In the genomic region with DNA sequence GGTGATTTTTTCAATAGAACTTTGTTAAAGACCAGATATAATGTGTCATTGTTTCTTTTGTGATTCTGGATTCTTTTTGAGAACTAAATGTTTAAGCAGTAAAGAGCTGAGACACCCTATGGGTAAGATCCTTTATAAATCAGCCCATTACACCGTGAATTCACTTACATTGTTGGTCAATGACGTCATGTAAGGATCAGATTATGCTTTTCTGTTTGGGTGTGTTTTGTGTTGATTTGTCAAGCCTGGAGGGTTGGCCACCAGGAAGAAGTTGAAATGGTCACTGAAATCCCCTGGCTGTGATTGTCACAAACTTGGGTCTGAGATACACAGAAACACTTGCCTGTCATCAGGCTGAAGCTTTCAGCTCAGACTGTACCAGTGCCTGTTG, we compare ENCODE assay signal across 1 cellular context.
TF ChIP-seq lines count a peak whose summit lies in the region.

No MANE protein-coding gene starts in this region.

TF ChIP-seq in K562, 482 proteins besides CTCF, POLR2A, EP300 and RAD21:
- TF ChIP-seq, protein P1, sequence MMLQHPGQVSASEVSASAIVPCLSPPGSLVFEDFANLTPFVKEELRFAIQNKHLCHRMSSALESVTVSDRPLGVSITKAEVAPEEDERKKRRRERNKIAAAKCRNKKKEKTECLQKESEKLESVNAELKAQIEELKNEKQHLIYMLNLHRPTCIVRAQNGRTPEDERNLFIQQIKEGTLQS (IDR thresholded peaks at IDR 0.05): peak; percentile 89
- TF ChIP-seq, protein P1 (CRISPR knock-in tag; conservative IDR thresholded peaks at IDR 0.05): no peak
- TF ChIP-seq, protein P2, sequence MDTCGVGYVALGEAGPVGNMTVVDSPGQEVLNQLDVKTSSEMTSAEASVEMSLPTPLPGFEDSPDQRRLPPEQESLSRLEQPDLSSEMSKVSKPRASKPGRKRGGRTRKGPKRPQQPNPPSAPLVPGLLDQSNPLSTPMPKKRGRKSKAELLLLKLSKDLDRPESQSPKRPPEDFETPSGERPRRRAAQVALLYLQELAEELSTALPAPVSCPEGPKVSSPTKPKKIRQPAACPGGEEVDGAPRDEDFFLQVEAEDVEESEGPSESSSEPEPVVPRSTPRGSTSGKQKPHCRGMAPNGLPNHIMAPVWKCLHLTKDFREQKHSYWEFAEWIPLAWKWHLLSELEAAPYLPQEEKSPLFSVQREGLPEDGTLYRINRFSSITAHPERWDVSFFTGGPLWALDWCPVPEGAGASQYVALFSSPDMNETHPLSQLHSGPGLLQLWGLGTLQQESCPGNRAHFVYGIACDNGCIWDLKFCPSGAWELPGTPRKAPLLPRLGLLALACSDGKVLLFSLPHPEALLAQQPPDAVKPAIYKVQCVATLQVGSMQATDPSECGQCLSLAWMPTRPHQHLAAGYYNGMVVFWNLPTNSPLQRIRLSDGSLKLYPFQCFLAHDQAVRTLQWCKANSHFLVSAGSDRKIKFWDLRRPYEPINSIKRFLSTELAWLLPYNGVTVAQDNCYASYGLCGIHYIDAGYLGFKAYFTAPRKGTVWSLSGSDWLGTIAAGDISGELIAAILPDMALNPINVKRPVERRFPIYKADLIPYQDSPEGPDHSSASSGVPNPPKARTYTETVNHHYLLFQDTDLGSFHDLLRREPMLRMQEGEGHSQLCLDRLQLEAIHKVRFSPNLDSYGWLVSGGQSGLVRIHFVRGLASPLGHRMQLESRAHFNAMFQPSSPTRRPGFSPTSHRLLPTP (IDR thresholded peaks at IDR 0.05; ENCODE audit: borderline replicate concordance, extremely low read depth, insufficient read length): no peak
- no peak for TF ChIP-seq PTBP1 (IDR thresholded peaks at IDR 0.05; ENCODE audit: low read depth, low read length)
- TF ChIP-seq ZNF12 (CRISPR knock-in tag; IDR thresholded peaks at IDR 0.05): no peak
- TF ChIP-seq ELF4 (CRISPR knock-in tag; IDR thresholded peaks at IDR 0.05): no peak
- TF ChIP-seq MTA3 (IDR thresholded peaks at IDR 0.05; ENCODE audit: borderline replicate concordance): no peak
- TF ChIP-seq ZBED1 (IDR thresholded peaks at IDR 0.05): no peak
- no peak for TF ChIP-seq BACH1 (tag; IDR thresholded peaks at IDR 0.05)
- no peak for TF ChIP-seq YBX1 (IDR thresholded peaks at IDR 0.05)
- no peak for TF ChIP-seq PHB (CRISPR knock-in tag; IDR thresholded peaks at IDR 0.05)
- TF ChIP-seq CREM (IDR thresholded peaks at IDR 0.05; ENCODE audit: low read depth): peak; percentile 41; the same call in 1 of the 2 replicates
- no peak for TF ChIP-seq ZNF717 (CRISPR knock-in tag; IDR thresholded peaks at IDR 0.05)
- TF ChIP-seq, protein P3, sequence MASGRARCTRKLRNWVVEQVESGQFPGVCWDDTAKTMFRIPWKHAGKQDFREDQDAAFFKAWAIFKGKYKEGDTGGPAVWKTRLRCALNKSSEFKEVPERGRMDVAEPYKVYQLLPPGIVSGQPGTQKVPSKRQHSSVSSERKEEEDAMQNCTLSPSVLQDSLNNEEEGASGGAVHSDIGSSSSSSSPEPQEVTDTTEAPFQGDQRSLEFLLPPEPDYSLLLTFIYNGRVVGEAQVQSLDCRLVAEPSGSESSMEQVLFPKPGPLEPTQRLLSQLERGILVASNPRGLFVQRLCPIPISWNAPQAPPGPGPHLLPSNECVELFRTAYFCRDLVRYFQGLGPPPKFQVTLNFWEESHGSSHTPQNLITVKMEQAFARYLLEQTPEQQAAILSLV (tag; IDR thresholded peaks at IDR 0.05): no peak
- TF ChIP-seq, protein P4, sequence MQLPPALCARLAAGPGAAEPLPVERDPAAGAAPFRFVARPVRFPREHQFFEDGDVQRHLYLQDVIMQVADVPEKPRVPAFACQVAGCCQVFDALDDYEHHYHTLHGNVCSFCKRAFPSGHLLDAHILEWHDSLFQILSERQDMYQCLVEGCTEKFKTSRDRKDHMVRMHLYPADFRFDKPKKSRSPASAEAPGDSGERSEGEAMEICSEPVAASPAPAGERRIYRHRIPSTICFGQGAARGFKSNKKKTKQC (CRISPR knock-in tag; IDR thresholded peaks at IDR 0.05): no peak
- TF ChIP-seq ZNF445 (CRISPR knock-in tag; IDR thresholded peaks at IDR 0.05; ENCODE audit: low read depth): no peak
- TF ChIP-seq POLR2H (tag; IDR thresholded peaks at IDR 0.05; ENCODE audit: low read depth): no peak
- TF ChIP-seq, protein P5, sequence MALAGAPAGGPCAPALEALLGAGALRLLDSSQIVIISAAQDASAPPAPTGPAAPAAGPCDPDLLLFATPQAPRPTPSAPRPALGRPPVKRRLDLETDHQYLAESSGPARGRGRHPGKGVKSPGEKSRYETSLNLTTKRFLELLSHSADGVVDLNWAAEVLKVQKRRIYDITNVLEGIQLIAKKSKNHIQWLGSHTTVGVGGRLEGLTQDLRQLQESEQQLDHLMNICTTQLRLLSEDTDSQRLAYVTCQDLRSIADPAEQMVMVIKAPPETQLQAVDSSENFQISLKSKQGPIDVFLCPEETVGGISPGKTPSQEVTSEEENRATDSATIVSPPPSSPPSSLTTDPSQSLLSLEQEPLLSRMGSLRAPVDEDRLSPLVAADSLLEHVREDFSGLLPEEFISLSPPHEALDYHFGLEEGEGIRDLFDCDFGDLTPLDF (CRISPR knock-in tag; IDR thresholded peaks at IDR 0.05): no peak
- no peak for TF ChIP-seq FOXK1 (CRISPR knock-in tag; IDR thresholded peaks at IDR 0.05; ENCODE audit: borderline replicate concordance)
- no peak for TF ChIP-seq MTF1 (CRISPR knock-in tag; IDR thresholded peaks at IDR 0.05; ENCODE audit: borderline replicate concordance)
- TF ChIP-seq, protein P6, sequence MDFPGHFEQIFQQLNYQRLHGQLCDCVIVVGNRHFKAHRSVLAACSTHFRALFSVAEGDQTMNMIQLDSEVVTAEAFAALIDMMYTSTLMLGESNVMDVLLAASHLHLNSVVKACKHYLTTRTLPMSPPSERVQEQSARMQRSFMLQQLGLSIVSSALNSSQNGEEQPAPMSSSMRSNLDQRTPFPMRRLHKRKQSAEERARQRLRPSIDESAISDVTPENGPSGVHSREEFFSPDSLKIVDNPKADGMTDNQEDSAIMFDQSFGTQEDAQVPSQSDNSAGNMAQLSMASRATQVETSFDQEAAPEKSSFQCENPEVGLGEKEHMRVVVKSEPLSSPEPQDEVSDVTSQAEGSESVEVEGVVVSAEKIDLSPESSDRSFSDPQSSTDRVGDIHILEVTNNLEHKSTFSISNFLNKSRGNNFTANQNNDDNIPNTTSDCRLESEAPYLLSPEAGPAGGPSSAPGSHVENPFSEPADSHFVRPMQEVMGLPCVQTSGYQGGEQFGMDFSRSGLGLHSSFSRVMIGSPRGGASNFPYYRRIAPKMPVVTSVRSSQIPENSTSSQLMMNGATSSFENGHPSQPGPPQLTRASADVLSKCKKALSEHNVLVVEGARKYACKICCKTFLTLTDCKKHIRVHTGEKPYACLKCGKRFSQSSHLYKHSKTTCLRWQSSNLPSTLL (IDR thresholded peaks at IDR 0.05): no peak
- TF ChIP-seq ZNF57 (CRISPR knock-in tag; IDR thresholded peaks at IDR 0.05): no peak
- no peak for TF ChIP-seq FOXK2 (conservative IDR thresholded peaks at IDR 0.05 in 1 of 2, IDR thresholded peaks at IDR 0.05 in 1 of 2; ENCODE audit: low read depth in 2 of 2)
- TF ChIP-seq TEAD4 (IDR thresholded peaks at IDR 0.05; ENCODE audit: low read length): 0 out of 2 replicates have a peak, but pooled peaks have one; percentile 21
- TF ChIP-seq TEAD4 (CRISPR knock-in tag; IDR thresholded peaks at IDR 0.05; ENCODE audit: borderline replicate concordance): no peak
- TF ChIP-seq HEY1 (CRISPR knock-in tag; IDR thresholded peaks at IDR 0.05; ENCODE audit: borderline replicate concordance): no peak
- TF ChIP-seq, protein P7, sequence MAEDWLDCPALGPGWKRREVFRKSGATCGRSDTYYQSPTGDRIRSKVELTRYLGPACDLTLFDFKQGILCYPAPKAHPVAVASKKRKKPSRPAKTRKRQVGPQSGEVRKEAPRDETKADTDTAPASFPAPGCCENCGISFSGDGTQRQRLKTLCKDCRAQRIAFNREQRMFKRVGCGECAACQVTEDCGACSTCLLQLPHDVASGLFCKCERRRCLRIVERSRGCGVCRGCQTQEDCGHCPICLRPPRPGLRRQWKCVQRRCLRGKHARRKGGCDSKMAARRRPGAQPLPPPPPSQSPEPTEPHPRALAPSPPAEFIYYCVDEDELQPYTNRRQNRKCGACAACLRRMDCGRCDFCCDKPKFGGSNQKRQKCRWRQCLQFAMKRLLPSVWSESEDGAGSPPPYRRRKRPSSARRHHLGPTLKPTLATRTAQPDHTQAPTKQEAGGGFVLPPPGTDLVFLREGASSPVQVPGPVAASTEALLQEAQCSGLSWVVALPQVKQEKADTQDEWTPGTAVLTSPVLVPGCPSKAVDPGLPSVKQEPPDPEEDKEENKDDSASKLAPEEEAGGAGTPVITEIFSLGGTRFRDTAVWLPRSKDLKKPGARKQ (CRISPR knock-in tag; IDR thresholded peaks at IDR 0.05): no peak
- TF ChIP-seq SP1 (CRISPR knock-in tag; IDR thresholded peaks at IDR 0.05): no peak
- TF ChIP-seq GATA2 (CRISPR knock-in tag; IDR thresholded peaks at IDR 0.05): no peak
- TF ChIP-seq ETV6 (IDR thresholded peaks at IDR 0.05; ENCODE audit: borderline replicate concordance in 1 of 2, low read depth in 2 of 2, low read length in 1 of 2): no peak
- no peak for TF ChIP-seq ETV6 (CRISPR knock-in tag; IDR thresholded peaks at IDR 0.05; ENCODE audit: borderline replicate concordance)
- no peak for TF ChIP-seq KLF13 (tag; IDR thresholded peaks at IDR 0.05; ENCODE audit: borderline replicate concordance, low read depth)
- TF ChIP-seq SRSF7 (optimal IDR thresholded peaks at IDR 0.05; ENCODE audit: low read depth, low read length): no peak
- peak; percentile 93 for TF ChIP-seq ATF7 (IDR thresholded peaks at IDR 0.05)
- TF ChIP-seq, protein P8, sequence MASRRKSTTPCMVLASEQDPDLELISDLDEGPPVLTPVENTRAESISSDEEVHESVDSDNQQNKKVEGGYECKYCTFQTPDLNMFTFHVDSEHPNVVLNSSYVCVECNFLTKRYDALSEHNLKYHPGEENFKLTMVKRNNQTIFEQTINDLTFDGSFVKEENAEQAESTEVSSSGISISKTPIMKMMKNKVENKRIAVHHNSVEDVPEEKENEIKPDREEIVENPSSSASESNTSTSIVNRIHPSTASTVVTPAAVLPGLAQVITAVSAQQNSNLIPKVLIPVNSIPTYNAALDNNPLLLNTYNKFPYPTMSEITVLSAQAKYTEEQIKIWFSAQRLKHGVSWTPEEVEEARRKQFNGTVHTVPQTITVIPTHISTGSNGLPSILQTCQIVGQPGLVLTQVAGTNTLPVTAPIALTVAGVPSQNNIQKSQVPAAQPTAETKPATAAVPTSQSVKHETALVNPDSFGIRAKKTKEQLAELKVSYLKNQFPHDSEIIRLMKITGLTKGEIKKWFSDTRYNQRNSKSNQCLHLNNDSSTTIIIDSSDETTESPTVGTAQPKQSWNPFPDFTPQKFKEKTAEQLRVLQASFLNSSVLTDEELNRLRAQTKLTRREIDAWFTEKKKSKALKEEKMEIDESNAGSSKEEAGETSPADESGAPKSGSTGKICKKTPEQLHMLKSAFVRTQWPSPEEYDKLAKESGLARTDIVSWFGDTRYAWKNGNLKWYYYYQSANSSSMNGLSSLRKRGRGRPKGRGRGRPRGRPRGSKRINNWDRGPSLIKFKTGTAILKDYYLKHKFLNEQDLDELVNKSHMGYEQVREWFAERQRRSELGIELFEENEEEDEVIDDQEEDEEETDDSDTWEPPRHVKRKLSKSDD (conservative IDR thresholded peaks at IDR 0.05; ENCODE audit: low read length): no peak
- no peak for TF ChIP-seq NFIX (CRISPR knock-in tag; IDR thresholded peaks at IDR 0.05; ENCODE audit: low read depth)
- TF ChIP-seq POLR3G (IDR thresholded peaks at IDR 0.05; ENCODE audit: extremely low read depth, insufficient read length, insufficient replicate concordance): no peak
- TF ChIP-seq JUND (IDR thresholded peaks at IDR 0.05; ENCODE audit: borderline replicate concordance, low read depth, low read length): peak; percentile 65; the same call in 1 of the 2 replicates
- peak; percentile 83 for TF ChIP-seq JUND (tag; IDR thresholded peaks at IDR 0.05; ENCODE audit: borderline replicate concordance, low read depth, low read length)
- TF ChIP-seq FIP1L1 (IDR thresholded peaks at IDR 0.05; ENCODE audit: low read depth, low read length, poor library complexity, severe bottlenecking): no peak
- TF ChIP-seq CXXC5 (CRISPR knock-in tag; IDR thresholded peaks at IDR 0.05): no peak
- no peak for TF ChIP-seq ZNF764 (CRISPR knock-in tag; IDR thresholded peaks at IDR 0.05; ENCODE audit: low read depth)
- no peak for TF ChIP-seq MEIS2 (IDR thresholded peaks at IDR 0.05; ENCODE audit: partially characterized antibody)
- TF ChIP-seq ATF1 (CRISPR knock-in tag; IDR thresholded peaks at IDR 0.05): no peak
- TF ChIP-seq ATF1 (tag; IDR thresholded peaks at IDR 0.05): peak; percentile 63
- no peak for TF ChIP-seq CBX3 (IDR thresholded peaks at IDR 0.05; ENCODE audit: borderline replicate concordance in 1 of 2, low read length in 2 of 2)
